In the genomic region with DNA sequence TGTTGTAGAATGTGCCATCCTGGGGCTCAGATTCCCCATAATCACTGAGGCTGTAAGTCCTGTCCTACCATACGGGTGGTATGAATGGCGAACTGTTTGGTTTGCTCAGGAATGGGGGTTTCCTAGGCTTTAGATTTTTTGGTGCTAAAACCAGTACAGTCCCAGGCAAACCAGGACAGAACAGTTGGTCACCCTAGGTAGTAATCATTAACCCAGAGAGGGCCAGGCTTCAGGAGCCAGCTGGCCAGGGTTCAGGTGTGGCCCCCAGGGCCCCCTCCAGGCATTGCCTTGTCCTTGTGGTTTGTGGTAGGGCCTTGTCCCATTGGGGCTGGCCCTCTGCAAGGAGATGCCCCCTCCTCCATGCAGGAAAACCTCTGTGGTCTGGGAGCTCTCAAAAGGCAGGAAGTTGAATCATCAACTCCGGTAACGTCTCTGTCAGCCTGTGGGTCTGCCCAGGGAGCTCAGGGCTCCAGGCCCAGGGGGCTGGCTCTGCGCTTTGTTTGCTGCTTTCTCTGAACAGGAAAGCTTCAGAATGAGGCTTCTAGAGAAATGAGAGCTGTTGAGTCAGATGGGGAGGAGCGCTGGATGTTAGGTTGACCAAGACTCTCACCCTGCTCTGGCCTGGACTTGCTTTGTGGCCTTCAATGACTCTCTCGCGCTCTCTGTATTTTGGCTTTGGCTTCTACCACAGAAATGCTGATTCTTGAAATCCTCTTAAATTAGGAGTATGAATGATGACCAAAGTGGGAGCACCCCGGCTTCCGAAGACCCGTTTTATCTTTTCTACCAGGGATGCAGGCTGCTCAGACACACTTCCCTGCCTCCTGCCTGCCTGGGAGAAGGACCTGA, we compare ENCODE assay signal across 1 cellular context.
TF ChIP-seq lines count a peak whose summit lies in the region.

No MANE protein-coding gene starts in this region.

TF ChIP-seq in HepG2, 621 proteins besides CTCF, POLR2A, EP300 and RAD21 (continued from another document and continues in another):
- TF ChIP-seq, protein P1, sequence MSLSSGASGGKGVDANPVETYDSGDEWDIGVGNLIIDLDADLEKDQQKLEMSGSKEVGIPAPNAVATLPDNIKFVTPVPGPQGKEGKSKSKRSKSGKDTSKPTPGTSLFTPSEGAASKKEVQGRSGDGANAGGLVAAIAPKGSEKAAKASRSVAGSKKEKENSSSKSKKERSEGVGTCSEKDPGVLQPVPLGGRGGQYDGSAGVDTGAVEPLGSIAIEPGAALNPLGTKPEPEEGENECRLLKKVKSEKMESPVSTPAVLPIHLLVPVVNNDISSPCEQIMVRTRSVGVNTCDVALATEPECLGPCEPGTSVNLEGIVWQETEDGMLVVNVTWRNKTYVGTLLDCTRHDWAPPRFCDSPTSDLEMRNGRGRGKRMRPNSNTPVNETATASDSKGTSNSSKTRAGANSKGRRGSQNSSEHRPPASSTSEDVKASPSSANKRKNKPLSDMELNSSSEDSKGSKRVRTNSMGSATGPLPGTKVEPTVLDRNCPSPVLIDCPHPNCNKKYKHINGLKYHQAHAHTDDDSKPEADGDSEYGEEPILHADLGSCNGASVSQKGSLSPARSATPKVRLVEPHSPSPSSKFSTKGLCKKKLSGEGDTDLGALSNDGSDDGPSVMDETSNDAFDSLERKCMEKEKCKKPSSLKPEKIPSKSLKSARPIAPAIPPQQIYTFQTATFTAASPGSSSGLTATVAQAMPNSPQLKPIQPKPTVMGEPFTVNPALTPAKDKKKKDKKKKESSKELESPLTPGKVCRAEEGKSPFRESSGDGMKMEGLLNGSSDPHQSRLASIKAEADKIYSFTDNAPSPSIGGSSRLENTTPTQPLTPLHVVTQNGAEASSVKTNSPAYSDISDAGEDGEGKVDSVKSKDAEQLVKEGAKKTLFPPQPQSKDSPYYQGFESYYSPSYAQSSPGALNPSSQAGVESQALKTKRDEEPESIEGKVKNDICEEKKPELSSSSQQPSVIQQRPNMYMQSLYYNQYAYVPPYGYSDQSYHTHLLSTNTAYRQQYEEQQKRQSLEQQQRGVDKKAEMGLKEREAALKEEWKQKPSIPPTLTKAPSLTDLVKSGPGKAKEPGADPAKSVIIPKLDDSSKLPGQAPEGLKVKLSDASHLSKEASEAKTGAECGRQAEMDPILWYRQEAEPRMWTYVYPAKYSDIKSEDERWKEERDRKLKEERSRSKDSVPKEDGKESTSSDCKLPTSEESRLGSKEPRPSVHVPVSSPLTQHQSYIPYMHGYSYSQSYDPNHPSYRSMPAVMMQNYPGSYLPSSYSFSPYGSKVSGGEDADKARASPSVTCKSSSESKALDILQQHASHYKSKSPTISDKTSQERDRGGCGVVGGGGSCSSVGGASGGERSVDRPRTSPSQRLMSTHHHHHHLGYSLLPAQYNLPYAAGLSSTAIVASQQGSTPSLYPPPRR (CRISPR knock-in tag; IDR thresholded peaks at IDR 0.05; ENCODE audit: borderline replicate concordance): no peak; the same call in 1 of the 2 replicates
- TF ChIP-seq, protein P2, sequence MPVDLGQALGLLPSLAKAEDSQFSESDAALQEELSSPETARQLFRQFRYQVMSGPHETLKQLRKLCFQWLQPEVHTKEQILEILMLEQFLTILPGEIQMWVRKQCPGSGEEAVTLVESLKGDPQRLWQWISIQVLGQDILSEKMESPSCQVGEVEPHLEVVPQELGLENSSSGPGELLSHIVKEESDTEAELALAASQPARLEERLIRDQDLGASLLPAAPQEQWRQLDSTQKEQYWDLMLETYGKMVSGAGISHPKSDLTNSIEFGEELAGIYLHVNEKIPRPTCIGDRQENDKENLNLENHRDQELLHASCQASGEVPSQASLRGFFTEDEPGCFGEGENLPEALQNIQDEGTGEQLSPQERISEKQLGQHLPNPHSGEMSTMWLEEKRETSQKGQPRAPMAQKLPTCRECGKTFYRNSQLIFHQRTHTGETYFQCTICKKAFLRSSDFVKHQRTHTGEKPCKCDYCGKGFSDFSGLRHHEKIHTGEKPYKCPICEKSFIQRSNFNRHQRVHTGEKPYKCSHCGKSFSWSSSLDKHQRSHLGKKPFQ (CRISPR knock-in tag; IDR thresholded peaks at IDR 0.05; ENCODE audit: insufficient replicate concordance): no peak
- TF ChIP-seq MIER2 (CRISPR knock-in tag; IDR thresholded peaks at IDR 0.05): peak; percentile 69; the same call in 1 of the 2 replicates
- no peak for TF ChIP-seq ZFP62 (CRISPR knock-in tag; IDR thresholded peaks at IDR 0.05)
- TF ChIP-seq MED1 (CRISPR knock-in tag; IDR thresholded peaks at IDR 0.05): peak; percentile 78
- TF ChIP-seq, protein P3, sequence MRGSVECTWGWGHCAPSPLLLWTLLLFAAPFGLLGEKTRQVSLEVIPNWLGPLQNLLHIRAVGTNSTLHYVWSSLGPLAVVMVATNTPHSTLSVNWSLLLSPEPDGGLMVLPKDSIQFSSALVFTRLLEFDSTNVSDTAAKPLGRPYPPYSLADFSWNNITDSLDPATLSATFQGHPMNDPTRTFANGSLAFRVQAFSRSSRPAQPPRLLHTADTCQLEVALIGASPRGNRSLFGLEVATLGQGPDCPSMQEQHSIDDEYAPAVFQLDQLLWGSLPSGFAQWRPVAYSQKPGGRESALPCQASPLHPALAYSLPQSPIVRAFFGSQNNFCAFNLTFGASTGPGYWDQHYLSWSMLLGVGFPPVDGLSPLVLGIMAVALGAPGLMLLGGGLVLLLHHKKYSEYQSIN (CRISPR knock-in tag; IDR thresholded peaks at IDR 0.05; ENCODE audit: borderline replicate concordance): no peak
- no peak for TF ChIP-seq ZNF737 (CRISPR knock-in tag; IDR thresholded peaks at IDR 0.05; ENCODE audit: borderline replicate concordance)
- TF ChIP-seq NFE2L2 (IDR thresholded peaks at IDR 0.05; ENCODE audit: low read length): no peak
- no peak; the same call in 1 of the 2 replicates for TF ChIP-seq CBX5 (CRISPR knock-in tag; IDR thresholded peaks at IDR 0.05; ENCODE audit: borderline replicate concordance)
- TF ChIP-seq RFX3 (CRISPR knock-in tag; IDR thresholded peaks at IDR 0.05): no peak
- no peak for TF ChIP-seq ZSCAN20 (CRISPR knock-in tag; IDR thresholded peaks at IDR 0.05; ENCODE audit: borderline replicate concordance)
- peak; percentile 78; the same call in 1 of the 2 replicates for TF ChIP-seq YEATS2 (CRISPR knock-in tag; IDR thresholded peaks at IDR 0.05; ENCODE audit: borderline replicate concordance)
- TF ChIP-seq ZNF10 (CRISPR knock-in tag; IDR thresholded peaks at IDR 0.05; ENCODE audit: borderline replicate concordance, low read depth): no peak
- TF ChIP-seq POLR2AphosphoS5 (IDR thresholded peaks at IDR 0.05; ENCODE audit: low read depth, low read length): peak; percentile 84
- peak; percentile 40; the same call in 1 of the 2 replicates for TF ChIP-seq SPEN (CRISPR knock-in tag; IDR thresholded peaks at IDR 0.05; ENCODE audit: low read depth)
- TF ChIP-seq HDAC1 (CRISPR knock-in tag; IDR thresholded peaks at IDR 0.05): peak; percentile 75
- TF ChIP-seq, protein P4, sequence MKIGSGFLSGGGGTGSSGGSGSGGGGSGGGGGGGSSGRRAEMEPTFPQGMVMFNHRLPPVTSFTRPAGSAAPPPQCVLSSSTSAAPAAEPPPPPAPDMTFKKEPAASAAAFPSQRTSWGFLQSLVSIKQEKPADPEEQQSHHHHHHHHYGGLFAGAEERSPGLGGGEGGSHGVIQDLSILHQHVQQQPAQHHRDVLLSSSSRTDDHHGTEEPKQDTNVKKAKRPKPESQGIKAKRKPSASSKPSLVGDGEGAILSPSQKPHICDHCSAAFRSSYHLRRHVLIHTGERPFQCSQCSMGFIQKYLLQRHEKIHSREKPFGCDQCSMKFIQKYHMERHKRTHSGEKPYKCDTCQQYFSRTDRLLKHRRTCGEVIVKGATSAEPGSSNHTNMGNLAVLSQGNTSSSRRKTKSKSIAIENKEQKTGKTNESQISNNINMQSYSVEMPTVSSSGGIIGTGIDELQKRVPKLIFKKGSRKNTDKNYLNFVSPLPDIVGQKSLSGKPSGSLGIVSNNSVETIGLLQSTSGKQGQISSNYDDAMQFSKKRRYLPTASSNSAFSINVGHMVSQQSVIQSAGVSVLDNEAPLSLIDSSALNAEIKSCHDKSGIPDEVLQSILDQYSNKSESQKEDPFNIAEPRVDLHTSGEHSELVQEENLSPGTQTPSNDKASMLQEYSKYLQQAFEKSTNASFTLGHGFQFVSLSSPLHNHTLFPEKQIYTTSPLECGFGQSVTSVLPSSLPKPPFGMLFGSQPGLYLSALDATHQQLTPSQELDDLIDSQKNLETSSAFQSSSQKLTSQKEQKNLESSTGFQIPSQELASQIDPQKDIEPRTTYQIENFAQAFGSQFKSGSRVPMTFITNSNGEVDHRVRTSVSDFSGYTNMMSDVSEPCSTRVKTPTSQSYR (CRISPR knock-in tag; IDR thresholded peaks at IDR 0.05; ENCODE audit: borderline replicate concordance): peak; percentile 60; the same call in 1 of the 2 replicates
- TF ChIP-seq FOSL1 (CRISPR knock-in tag; IDR thresholded peaks at IDR 0.05; ENCODE audit: borderline replicate concordance): no peak; the same call in 1 of the 2 replicates
- TF ChIP-seq, protein P5, sequence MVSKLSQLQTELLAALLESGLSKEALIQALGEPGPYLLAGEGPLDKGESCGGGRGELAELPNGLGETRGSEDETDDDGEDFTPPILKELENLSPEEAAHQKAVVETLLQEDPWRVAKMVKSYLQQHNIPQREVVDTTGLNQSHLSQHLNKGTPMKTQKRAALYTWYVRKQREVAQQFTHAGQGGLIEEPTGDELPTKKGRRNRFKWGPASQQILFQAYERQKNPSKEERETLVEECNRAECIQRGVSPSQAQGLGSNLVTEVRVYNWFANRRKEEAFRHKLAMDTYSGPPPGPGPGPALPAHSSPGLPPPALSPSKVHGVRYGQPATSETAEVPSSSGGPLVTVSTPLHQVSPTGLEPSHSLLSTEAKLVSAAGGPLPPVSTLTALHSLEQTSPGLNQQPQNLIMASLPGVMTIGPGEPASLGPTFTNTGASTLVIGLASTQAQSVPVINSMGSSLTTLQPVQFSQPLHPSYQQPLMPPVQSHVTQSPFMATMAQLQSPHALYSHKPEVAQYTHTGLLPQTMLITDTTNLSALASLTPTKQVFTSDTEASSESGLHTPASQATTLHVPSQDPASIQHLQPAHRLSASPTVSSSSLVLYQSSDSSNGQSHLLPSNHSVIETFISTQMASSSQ (IDR thresholded peaks at IDR 0.05; ENCODE audit: low read depth): peak; percentile 95
- TF ChIP-seq, protein P5 (CRISPR knock-in tag; IDR thresholded peaks at IDR 0.05; ENCODE audit: borderline replicate concordance): peak; percentile 98
- TF ChIP-seq LCORL (IDR thresholded peaks at IDR 0.05): no peak
- peak; percentile 92 for TF ChIP-seq LCORL (CRISPR knock-in tag; IDR thresholded peaks at IDR 0.05)
- peak; percentile 99 for TF ChIP-seq PHF21A (CRISPR knock-in tag; IDR thresholded peaks at IDR 0.05)
- TF ChIP-seq NFIB (CRISPR knock-in tag; IDR thresholded peaks at IDR 0.05; ENCODE audit: borderline replicate concordance): no peak
- peak; percentile 19 for TF ChIP-seq SKI (IDR thresholded peaks at IDR 0.05; ENCODE audit: partially characterized antibody)
- peak; percentile 77; the same call in 1 of the 2 replicates for TF ChIP-seq ZNF644 (CRISPR knock-in tag; IDR thresholded peaks at IDR 0.05; ENCODE audit: low read depth)
- no peak for TF ChIP-seq ZNF382 (CRISPR knock-in tag; IDR thresholded peaks at IDR 0.05; ENCODE audit: borderline replicate concordance)
- no peak for TF ChIP-seq TP53 (CRISPR knock-in tag; conservative IDR thresholded peaks at IDR 0.05)
- no peak for TF ChIP-seq ZNF460 (CRISPR knock-in tag; IDR thresholded peaks at IDR 0.05; ENCODE audit: borderline replicate concordance)
- peak; percentile 61; the same call in 1 of the 2 replicates for TF ChIP-seq PHF8 (CRISPR knock-in tag; IDR thresholded peaks at IDR 0.05)
- TF ChIP-seq, protein P6, sequence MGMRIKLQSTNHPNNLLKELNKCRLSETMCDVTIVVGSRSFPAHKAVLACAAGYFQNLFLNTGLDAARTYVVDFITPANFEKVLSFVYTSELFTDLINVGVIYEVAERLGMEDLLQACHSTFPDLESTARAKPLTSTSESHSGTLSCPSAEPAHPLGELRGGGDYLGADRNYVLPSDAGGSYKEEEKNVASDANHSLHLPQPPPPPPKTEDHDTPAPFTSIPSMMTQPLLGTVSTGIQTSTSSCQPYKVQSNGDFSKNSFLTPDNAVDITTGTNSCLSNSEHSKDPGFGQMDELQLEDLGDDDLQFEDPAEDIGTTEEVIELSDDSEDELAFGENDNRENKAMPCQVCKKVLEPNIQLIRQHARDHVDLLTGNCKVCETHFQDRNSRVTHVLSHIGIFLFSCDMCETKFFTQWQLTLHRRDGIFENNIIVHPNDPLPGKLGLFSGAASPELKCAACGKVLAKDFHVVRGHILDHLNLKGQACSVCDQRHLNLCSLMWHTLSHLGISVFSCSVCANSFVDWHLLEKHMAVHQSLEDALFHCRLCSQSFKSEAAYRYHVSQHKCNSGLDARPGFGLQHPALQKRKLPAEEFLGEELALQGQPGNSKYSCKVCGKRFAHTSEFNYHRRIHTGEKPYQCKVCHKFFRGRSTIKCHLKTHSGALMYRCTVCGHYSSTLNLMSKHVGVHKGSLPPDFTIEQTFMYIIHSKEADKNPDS (CRISPR knock-in tag; IDR thresholded peaks at IDR 0.05): no peak
- peak; percentile 66; the same call in 1 of the 2 replicates for TF ChIP-seq ZNF850 (CRISPR knock-in tag; conservative IDR thresholded peaks at IDR 0.05)
- peak; percentile 57; the same call in 1 of the 2 replicates for TF ChIP-seq ZNF792 (CRISPR knock-in tag; IDR thresholded peaks at IDR 0.05)
- no peak for TF ChIP-seq KLF13 (CRISPR knock-in tag; IDR thresholded peaks at IDR 0.05)
- TF ChIP-seq, protein P7, sequence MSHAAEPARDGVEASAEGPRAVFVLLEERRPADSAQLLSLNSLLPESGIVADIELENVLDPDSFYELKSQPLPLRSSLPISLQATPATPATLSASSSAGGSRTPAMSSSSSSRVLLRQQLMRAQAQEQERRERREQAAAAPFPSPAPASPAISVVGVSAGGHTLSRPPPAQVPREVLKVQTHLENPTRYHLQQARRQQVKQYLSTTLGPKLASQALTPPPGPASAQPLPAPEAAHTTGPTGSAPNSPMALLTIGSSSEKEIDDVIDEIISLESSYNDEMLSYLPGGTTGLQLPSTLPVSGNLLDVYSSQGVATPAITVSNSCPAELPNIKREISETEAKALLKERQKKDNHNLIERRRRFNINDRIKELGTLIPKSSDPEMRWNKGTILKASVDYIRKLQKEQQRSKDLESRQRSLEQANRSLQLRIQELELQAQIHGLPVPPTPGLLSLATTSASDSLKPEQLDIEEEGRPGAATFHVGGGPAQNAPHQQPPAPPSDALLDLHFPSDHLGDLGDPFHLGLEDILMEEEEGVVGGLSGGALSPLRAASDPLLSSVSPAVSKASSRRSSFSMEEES (CRISPR knock-in tag; IDR thresholded peaks at IDR 0.05): 0 out of 2 replicates have a peak, but pooled peaks have one; percentile 11
